ENCODE assay signal across 1 cellular context in genomic region chr2:74043345-74044329, GRCh38.
TF ChIP-seq lines count a peak whose summit lies in the region.

No MANE protein-coding gene starts in this region.

TF ChIP-seq in HepG2, 621 proteins besides CTCF, POLR2A, EP300 and RAD21 (continued from another document):
- 0 out of 2 replicates have a peak, but pooled peaks have one; percentile 28 for TF ChIP-seq THAP9 (CRISPR knock-in tag; IDR thresholded peaks at IDR 0.05; ENCODE audit: borderline replicate concordance)
- peak; percentile 64; the same call in 1 of the 2 replicates for TF ChIP-seq ZNF607 (CRISPR knock-in tag; IDR thresholded peaks at IDR 0.05; ENCODE audit: borderline replicate concordance)
- TF ChIP-seq PCBP1 (IDR thresholded peaks at IDR 0.05; ENCODE audit: borderline replicate concordance, low read depth, low read length) = no peak
- peak; percentile 59; the same call in 1 of the 2 replicates for TF ChIP-seq TARDBP (CRISPR knock-in tag; IDR thresholded peaks at IDR 0.05)
- TF ChIP-seq SATB2 (CRISPR knock-in tag; IDR thresholded peaks at IDR 0.05) = no peak
- 0 out of 2 replicates have a peak, but pooled peaks have one; percentile 10 for TF ChIP-seq HMG20B (CRISPR knock-in tag; conservative IDR thresholded peaks at IDR 0.05)
- TF ChIP-seq RCOR2 (CRISPR knock-in tag; IDR thresholded peaks at IDR 0.05) = peak; percentile 40; the same call in 1 of the 2 replicates
- TF ChIP-seq KAT2B (IDR thresholded peaks at IDR 0.05; ENCODE audit: borderline replicate concordance, low read depth, low read length) = no peak
- no peak for TF ChIP-seq ZNF235 (CRISPR knock-in tag; IDR thresholded peaks at IDR 0.05; ENCODE audit: borderline replicate concordance)
- TF ChIP-seq ELF3 (CRISPR knock-in tag; IDR thresholded peaks at IDR 0.05) = peak; percentile 66; the same call in 1 of the 2 replicates
- TF ChIP-seq ZNF124 (CRISPR knock-in tag; IDR thresholded peaks at IDR 0.05) = 0 out of 2 replicates have a peak, but pooled peaks have one; percentile 42
- peak; percentile 29; the same call in 1 of the 2 replicates for TF ChIP-seq NR2C2 (CRISPR knock-in tag; IDR thresholded peaks at IDR 0.05; ENCODE audit: borderline replicate concordance)
- TF ChIP-seq FOXA1 (IDR thresholded peaks at IDR 0.05) = no peak
- peak; percentile 45; the same call in 1 of the 2 replicates for TF ChIP-seq FOXA1 (CRISPR knock-in tag; IDR thresholded peaks at IDR 0.05)
- no peak for TF ChIP-seq ZNF383 (CRISPR knock-in tag; IDR thresholded peaks at IDR 0.05; ENCODE audit: borderline replicate concordance)
- 0 out of 2 replicates have a peak, but pooled peaks have one; percentile 26 for TF ChIP-seq MXD3 (CRISPR knock-in tag; IDR thresholded peaks at IDR 0.05)
- peak; percentile 50; the same call in 1 of the 2 replicates for TF ChIP-seq ZMYM3 (CRISPR knock-in tag; IDR thresholded peaks at IDR 0.05)
- TF ChIP-seq ZNF550 (CRISPR knock-in tag; IDR thresholded peaks at IDR 0.05; ENCODE audit: borderline replicate concordance) = 0 out of 2 replicates have a peak, but pooled peaks have one; percentile 58
- TF ChIP-seq SOX13 (IDR thresholded peaks at IDR 0.05) = no peak
- peak in 1 of 2 experiments; percentile 33; a peak in 1 of 4 replicates for TF ChIP-seq SOX13 (CRISPR knock-in tag; conservative IDR thresholded peaks at IDR 0.05 in 1 of 2, IDR thresholded peaks at IDR 0.05 in 1 of 2)
- peak; percentile 41; the same call in 1 of the 2 replicates for TF ChIP-seq SAP130 (CRISPR knock-in tag; IDR thresholded peaks at IDR 0.05; ENCODE audit: low read depth)
- TF ChIP-seq THAP8 (CRISPR knock-in tag; IDR thresholded peaks at IDR 0.05; ENCODE audit: borderline replicate concordance) = 0 out of 2 replicates have a peak, but pooled peaks have one; percentile 65
- no peak for TF ChIP-seq RBM22 (optimal IDR thresholded peaks at IDR 0.05; ENCODE audit: low read length)
- 0 out of 2 replicates have a peak, but pooled peaks have one; percentile 50 for TF ChIP-seq ZMAT3 (CRISPR knock-in tag; conservative IDR thresholded peaks at IDR 0.05)
- TF ChIP-seq ZBTB34 (CRISPR knock-in tag; IDR thresholded peaks at IDR 0.05) = 0 out of 2 replicates have a peak, but pooled peaks have one; percentile 17
- no peak for TF ChIP-seq SIN3A (IDR thresholded peaks at IDR 0.05; ENCODE audit: borderline replicate concordance, low read depth, low read length)
- peak; percentile 29; the same call in 1 of the 2 replicates for TF ChIP-seq ZNF687 (CRISPR knock-in tag; IDR thresholded peaks at IDR 0.05)
- TF ChIP-seq ZNF644 (CRISPR knock-in tag; IDR thresholded peaks at IDR 0.05; ENCODE audit: low read depth) = peak; percentile 71; the same call in 1 of the 2 replicates
- TF ChIP-seq ZMYM2 (CRISPR knock-in tag; IDR thresholded peaks at IDR 0.05) = 0 out of 2 replicates have a peak, but pooled peaks have one; percentile 36
- TF ChIP-seq ZNF83 (CRISPR knock-in tag; IDR thresholded peaks at IDR 0.05; ENCODE audit: borderline replicate concordance) = no peak
- TF ChIP-seq TFAP4 (IDR thresholded peaks at IDR 0.05; ENCODE audit: borderline replicate concordance, low read depth) = peak; percentile 69
- no peak for TF ChIP-seq ZNF678 (CRISPR knock-in tag; IDR thresholded peaks at IDR 0.05)
- 0 out of 2 replicates have a peak, but pooled peaks have one; percentile 23 for TF ChIP-seq GATAD2A (CRISPR knock-in tag; IDR thresholded peaks at IDR 0.05)
- TF ChIP-seq PATZ1 (CRISPR knock-in tag; IDR thresholded peaks at IDR 0.05) = peak; percentile 46; the same call in 1 of the 2 replicates
- peak; percentile 90 for TF ChIP-seq NCOR1 (IDR thresholded peaks at IDR 0.05; ENCODE audit: borderline replicate concordance, low read length)
- TF ChIP-seq ZBTB7B (CRISPR knock-in tag; IDR thresholded peaks at IDR 0.05) = 0 out of 2 replicates have a peak, but pooled peaks have one; percentile 33
- no peak for TF ChIP-seq ZBTB10 (CRISPR knock-in tag; IDR thresholded peaks at IDR 0.05; ENCODE audit: borderline replicate concordance)
- no peak for TF ChIP-seq PTBP1 (IDR thresholded peaks at IDR 0.05; ENCODE audit: low read depth, low read length, poor library complexity, severe bottlenecking)
- TF ChIP-seq ZBTB1 (CRISPR knock-in tag; IDR thresholded peaks at IDR 0.05; ENCODE audit: borderline replicate concordance) = no peak
- peak; percentile 27; the same call in 1 of the 2 replicates for TF ChIP-seq FOXA3 (CRISPR knock-in tag; IDR thresholded peaks at IDR 0.05)
